1 cellular context compared by ENCODE assay signal in genomic region chr19:41226053-41226873, GRCh38.
TF ChIP-seq lines count a peak whose summit lies in the region.

No MANE protein-coding gene starts in this region.

TF ChIP-seq in A549, 52 proteins besides CTCF, POLR2A, EP300 and RAD21 (continued from another document):
- TF ChIP-seq PBX3 (IDR thresholded peaks at IDR 0.05) (peak; percentile 87), PHF8 (IDR thresholded peaks at IDR 0.05; ENCODE audit: borderline replicate concordance, low read depth) (peak; percentile 45; the same call in 1 of the 2 replicates), FOSL2 (IDR thresholded peaks at IDR 0.05) (peak; percentile 62), FOSL2 (CRISPR knock-in tag; IDR thresholded peaks at IDR 0.05) (peak; percentile 96), ZNF302 (CRISPR knock-in tag; IDR thresholded peaks at IDR 0.05) (peak; percentile 81), HOXA7 (CRISPR knock-in tag; IDR thresholded peaks at IDR 0.05) (peak; percentile 94; the same call in 1 of the 2 replicates), MAX (IDR thresholded peaks at IDR 0.05) (peak; percentile 72), HOXB5 (CRISPR knock-in tag; IDR thresholded peaks at IDR 0.05) (peak; percentile 97), KDM1A (IDR thresholded peaks at IDR 0.05; ENCODE audit: low read depth) (0 out of 2 replicates have a peak, but pooled peaks have one; percentile 3), RARB (CRISPR knock-in tag; IDR thresholded peaks at IDR 0.05) (peak; percentile 67; the same call in 1 of the 2 replicates), CBX2 (IDR thresholded peaks at IDR 0.05; ENCODE audit: borderline replicate concordance, low read depth) (no peak)
